8 cellular contexts compared by ENCODE assay signal in genomic region chr16:54928016-54928356, GRCh38. TPM values are rescaled to one million over a fixed set of nuclear protein-coding genes. Genes with fewer than 3 reads are reported as not detected.
DNase-seq lines count a peak whose midpoint lies in the region; ATAC-seq and TF ChIP-seq lines count a peak whose summit lies in the region.

No MANE protein-coding gene starts in this region.

- TF ChIP-seq CTCF in natural killer cell (IDR thresholded peaks at IDR 0.05) (no peak), sigmoid colon (IDR thresholded peaks at IDR 0.05) (no peak)

- H3K36me3 ChIP-seq in sigmoid colon, result no peaks in the 10 kb centered on the region

- peaks cover 0 to 43% (median 35%) of the 10 kb centered on the region in 4 donors for H3K4me1 ChIP-seq in sigmoid colon

- H3K4me3 Mint-ChIP-seq in central memory CD8-positive, alpha-beta T cell, result peak overlapping the region; percentile 80
- peak overlapping the region; percentile 94 for H3K4me3 Mint-ChIP-seq in natural killer cell

- no peaks in the 10 kb centered on the region for H3K9me3 ChIP-seq in sigmoid colon

- no peak overlapping the region for H3K27ac Mint-ChIP-seq in central memory CD8-positive, alpha-beta T cell (ENCODE audit: low read depth)
- peak overlapping the region; percentile 7 to 68 for H3K27ac Mint-ChIP-seq in natural killer cell

- no peak for TF ChIP-seq EP300 in sigmoid colon (IDR thresholded peaks at IDR 0.05)

- peak overlapping the region in 2 of 4 donors; percentile 51 to 58 for H3K4me3 ChIP-seq in sigmoid colon

- peaks cover 10% of the 10 kb centered on the region for H3K36me3 Mint-ChIP-seq in central memory CD8-positive, alpha-beta T cell (ENCODE audit: insufficient read depth)
- H3K36me3 Mint-ChIP-seq in natural killer cell, result peaks cover 14% of the 10 kb centered on the region

- intact Hi-C loops in natural killer cell (cut with micrococcal nuclease) (no loop called here), sigmoid colon (cut with DNase I) (no loop called here)

- no peak overlapping the region for H3K27ac ChIP-seq in sigmoid colon

- no peak for TF ChIP-seq POLR2A in sigmoid colon (IDR thresholded peaks at IDR 0.05)

- no peak for ATAC-seq in central memory CD8-positive, alpha-beta T cell (replicated peaks; ENCODE audit: extremely low read depth, poor library complexity, severe bottlenecking)
- ATAC-seq in natural killer cell, result no peak
- ATAC-seq in HG02588 (IDR thresholded peaks at IDR 0.05; ENCODE audit: unreplicated experiment), result no peak

- peak; percentile 20 for DNase-seq in NCI-H345 (lab: John Stamatoyannopoulos, UW)
- DNase-seq in NCI-H345 treated with DMSO at 0.1 percent for 48 hours (lab: John Stamatoyannopoulos, UW; ENCODE audit: unreplicated experiment), result no peak
- peak; percentile 30 for DNase-seq in NCI-H2227 (lab: John Stamatoyannopoulos, UW; ENCODE audit: unreplicated experiment)
- DNase-seq in central memory CD8-positive, alpha-beta T cell (ENCODE audit: low spot score in 2 of 2), result no peak
- DNase-seq in natural killer cell, result no peak
- DNase-seq in cerebellum (ENCODE audit: low spot score), result no peak
- no peak for DNase-seq in sigmoid colon

- H3K27me3 Mint-ChIP-seq in central memory CD8-positive, alpha-beta T cell, result peaks cover 73% of the 10 kb centered on the region
- H3K27me3 Mint-ChIP-seq in natural killer cell (ENCODE audit: low read depth in 2 of 2), result peaks cover 49 to 51% of the 10 kb centered on the region in 2 donors

- peaks cover 5% of the 10 kb centered on the region for H3K9me3 Mint-ChIP-seq in central memory CD8-positive, alpha-beta T cell
- no peaks in the 10 kb centered on the region for H3K9me3 Mint-ChIP-seq in natural killer cell

- H3K4me1 Mint-ChIP-seq in central memory CD8-positive, alpha-beta T cell, result peaks cover 35% of the 10 kb centered on the region
- H3K4me1 Mint-ChIP-seq in natural killer cell, result peaks cover 23 to 37% of the 10 kb centered on the region in 2 donors

- H3K27me3 ChIP-seq in sigmoid colon, result peaks cover 47 to 98% (median 74%) of the 10 kb centered on the region in 3 donors

- WGBS in sigmoid colon, 2 donors, result 2 to 4% methylated on average over 13 of the region's 13 CpGs

RNA-seq across cellular contexts. Expression of gene IRX5, which starts 2.7 kb away (rescaled TPM):
- total RNA-seq in natural killer cell (not detected), cerebellum (14.6 TPM), sigmoid colon (not detected)
- polyA plus RNA-seq in sigmoid colon, result not detected

Comparison
In these comparisons a context has a peak if more than half of its experiments do, and no peak if none do; other contexts are left out.
1. DNase-seq: peak in NCI-H345 (single experiment) and NCI-H2227 (single experiment); none in NCI-H345 treated with DMSO at 0.1 percent for 48 hours (single experiment), central memory CD8-positive, alpha-beta T cell (0 of 2), natural killer cell (single experiment), cerebellum (single experiment) and sigmoid colon (single experiment).
2. RNA of gene IRX5, which starts 2.7 kb away (total RNA-seq): 14.6 TPM in cerebellum (single experiment); not detected in natural killer cell and not detected in sigmoid colon; every median in the first group is over 10 times any median in the second.